2 cellular contexts compared by ENCODE assay signal in genomic region chr7:1470901-1471300, GRCh38.
TF ChIP-seq lines count a peak whose summit lies in the region.

No MANE protein-coding gene starts in this region.

TF ChIP-seq in IMR-90, 13 proteins besides CTCF, POLR2A, EP300 and RAD21:
- TF ChIP-seq MAFK (IDR thresholded peaks at IDR 0.05; ENCODE audit: low read depth, low read length) (no peak), RFX5 (IDR thresholded peaks at IDR 0.05; ENCODE audit: low read depth, low read length) (no peak), RCOR1 (IDR thresholded peaks at IDR 0.05; ENCODE audit: insufficient replicate concordance, low read length) (no peak), CHD1 (IDR thresholded peaks at IDR 0.05; ENCODE audit: low read depth, low read length) (no peak), BHLHE40 (IDR thresholded peaks at IDR 0.05; ENCODE audit: low read depth, low read length) (no peak), USF2 (IDR thresholded peaks at IDR 0.05; ENCODE audit: low read depth, low read length) (no peak), MXI1 (IDR thresholded peaks at IDR 0.05; ENCODE audit: borderline replicate concordance, low read depth, low read length) (no peak)

TF ChIP-seq in K562, 482 proteins besides CTCF, POLR2A, EP300 and RAD21:
- TF ChIP-seq SMARCB1 (IDR thresholded peaks at IDR 0.05; ENCODE audit: insufficient read length, low read depth): no peak
- TF ChIP-seq ZNF445 (CRISPR knock-in tag; IDR thresholded peaks at IDR 0.05; ENCODE audit: low read depth): no peak
- TF ChIP-seq POLR2G (IDR thresholded peaks at IDR 0.05; ENCODE audit: low read depth, low read length): peak; percentile 2; the same call in 1 of the 2 replicates
- no peak for TF ChIP-seq SRSF1 (IDR thresholded peaks at IDR 0.05; ENCODE audit: low read depth, low read length)
- TF ChIP-seq ZNF655 (CRISPR knock-in tag; IDR thresholded peaks at IDR 0.05): no peak
- no peak for TF ChIP-seq ZNF41 (CRISPR knock-in tag; conservative IDR thresholded peaks at IDR 0.05)
- peak; percentile 55; the same call in 1 of the 2 replicates for TF ChIP-seq ZBTB33 (CRISPR knock-in tag; IDR thresholded peaks at IDR 0.05)
- no peak for TF ChIP-seq ZNF785 (CRISPR knock-in tag; IDR thresholded peaks at IDR 0.05)
- TF ChIP-seq PCBP2 (IDR thresholded peaks at IDR 0.05; ENCODE audit: low read depth, low read length, poor library complexity, severe bottlenecking): no peak
- TF ChIP-seq CBFA2T2 (conservative IDR thresholded peaks at IDR 0.05): no peak
- TF ChIP-seq CTBP1 (IDR thresholded peaks at IDR 0.05; ENCODE audit: borderline replicate concordance): no peak
TF ChIP-seq in K562: peak in this region for 2.
